ENCODE assay signal across 8 cellular contexts in genomic region chr18:5894613-5895299, GRCh38. TPM values are rescaled to one million over a fixed set of nuclear protein-coding genes. Genes with fewer than 3 reads are reported as not detected.
A peak's percentile ranks its signal among the peaks of the same experiment; 100 is the strongest.
DNase-seq lines count a peak whose midpoint lies in the region; ATAC-seq and TF ChIP-seq lines count a peak whose summit lies in the region.

No MANE protein-coding gene starts in this region.

- H3K27ac ChIP-seq in esophagus (ENCODE audit: low read depth in 2 of 2, low read length in 1 of 2) = no peak overlapping the region

- WGBS in esophagus, 2 donors = 1 to 2% methylated on average over 38 to 56 of the region's 56 CpGs

- no peak for TF ChIP-seq CTCF in osteocyte (IDR thresholded peaks at IDR 0.05)

- peak; percentile 8 for DNase-seq in Daoy (ENCODE audit: low read depth)
- DNase-seq in HK-2 (ENCODE audit: unreplicated experiment) = peak; percentile 6
- no peak for DNase-seq in osteocyte (ENCODE audit: extremely low spot score, unreplicated experiment)
- DNase-seq in HuH-7 (ENCODE audit: low spot score) = no peak
- DNase-seq in mucosa of gallbladder (ENCODE audit: low spot score) = no peak
- DNase-seq in activated CD4-positive, alpha-beta T cell treated with anti-CD3 and anti-CD28 coated beads, Interleukin-2, amount 10 ng/mL, durations not matched to agents 7 days and 5 days = no peak

- H3K27me3 Mint-ChIP-seq in osteocyte (ENCODE audit: unreplicated experiment) = peaks cover 39% of the 10 kb centered on the region
- peaks cover 69% of the 10 kb centered on the region for H3K27me3 Mint-ChIP-seq in activated CD4-positive, alpha-beta T cell treated with anti-CD3 and anti-CD28 coated beads, Interleukin-2, amount 10 ng/mL, durations not matched to agents 7 days and 5 days

- H3K4me3 ChIP-seq in esophagus (ENCODE audit: low read depth in 1 of 2, low read length in 2 of 2) = peak overlapping the region; percentile 18 to 53

- no peak for ATAC-seq in esophagus mucosa

- no peaks in the 10 kb centered on the region for H3K36me3 Mint-ChIP-seq in osteocyte (ENCODE audit: unreplicated experiment)
- no peaks in the 10 kb centered on the region for H3K36me3 Mint-ChIP-seq in activated CD4-positive, alpha-beta T cell treated with anti-CD3 and anti-CD28 coated beads, Interleukin-2, amount 10 ng/mL, durations not matched to agents 7 days and 5 days (ENCODE audit: low read depth)

- peak overlapping the region; percentile 74 for H3K4me3 Mint-ChIP-seq in osteocyte (ENCODE audit: unreplicated experiment)
- no peak overlapping the region for H3K4me3 Mint-ChIP-seq in activated CD4-positive, alpha-beta T cell treated with anti-CD3 and anti-CD28 coated beads, Interleukin-2, amount 10 ng/mL, durations not matched to agents 7 days and 5 days

- peaks cover 7 to 30% of the 10 kb centered on the region in 2 donors for H3K27me3 ChIP-seq in esophagus (ENCODE audit: control insufficient read depth in 1 of 2, insufficient read depth in 2 of 2, low read length in 2 of 2)

- H3K27ac Mint-ChIP-seq in osteocyte (ENCODE audit: unreplicated experiment) = peak overlapping the region; percentile 7
- H3K27ac Mint-ChIP-seq in activated CD4-positive, alpha-beta T cell treated with anti-CD3 and anti-CD28 coated beads, Interleukin-2, amount 10 ng/mL, durations not matched to agents 7 days and 5 days = no peak overlapping the region

- no peaks in the 10 kb centered on the region for H3K9me3 Mint-ChIP-seq in osteocyte (ENCODE audit: unreplicated experiment)
- no peaks in the 10 kb centered on the region for H3K9me3 Mint-ChIP-seq in activated CD4-positive, alpha-beta T cell treated with anti-CD3 and anti-CD28 coated beads, Interleukin-2, amount 10 ng/mL, durations not matched to agents 7 days and 5 days

- H3K9me3 ChIP-seq in esophagus (ENCODE audit: control insufficient read depth in 2 of 2, insufficient read depth in 1 of 2, low read depth in 1 of 2, low read length in 1 of 2) = peaks cover 0 to 2% of the 10 kb centered on the region in 2 donors

- POLR2A ChIA-PET in activated CD4-positive, alpha-beta T cell treated with anti-CD3 and anti-CD28 coated beads, Interleukin-2, amount 10 ng/mL, durations not matched to agents 7 days and 5 days (lab: Charles Lee) = interaction anchor here (0.6 kb wide), 1 partner anchor 248 kb away, joined by 3 read pairs; no protein-coding TSS in a partner anchor

- H3K36me3 ChIP-seq in esophagus (ENCODE audit: control insufficient read depth in 2 of 2, insufficient read depth in 2 of 2, low read length in 1 of 2) = no peaks in the 10 kb centered on the region

- H3K4me1 ChIP-seq in esophagus (ENCODE audit: control insufficient read depth in 2 of 2, insufficient read depth in 2 of 2, low read length in 1 of 2) = peaks cover 7 to 15% of the 10 kb centered on the region in 2 donors

- CTCF ChIA-PET in activated CD4-positive, alpha-beta T cell treated with anti-CD3 and anti-CD28 coated beads, Interleukin-2, amount 10 ng/mL, durations not matched to agents 7 days and 5 days (lab: Charles Lee) = no interaction called here

- H3K4me1 Mint-ChIP-seq in osteocyte (ENCODE audit: unreplicated experiment) = peaks cover 15% of the 10 kb centered on the region
- peaks cover 7% of the 10 kb centered on the region for H3K4me1 Mint-ChIP-seq in activated CD4-positive, alpha-beta T cell treated with anti-CD3 and anti-CD28 coated beads, Interleukin-2, amount 10 ng/mL, durations not matched to agents 7 days and 5 days

RNA-seq across cellular contexts. Expression of gene TMEM200C, which starts 0.6 kb away (rescaled TPM):
- total RNA-seq in Daoy (2014; rRNA removed; shearing (Covaris generic)) = 1.3 and 2.5 TPM in 2 replicates
- polyA plus RNA-seq in esophagus = under 1 TPM in 1 of 2 donors, not detected in 1; 0.01 TPM
- 1.6 and 2.1 TPM in 2 replicates for total RNA-seq in osteocyte
- 6.1 TPM for total RNA-seq in mucosa of gallbladder
- not detected for total RNA-seq in activated CD4-positive, alpha-beta T cell treated with anti-CD3 and anti-CD28 coated beads, Interleukin-2, amount 10 ng/mL, durations not matched to agents 7 days and 5 days
- total RNA-seq in esophagus mucosa = 0.12 TPM

Comparison
In these comparisons a context has a peak if more than half of its experiments do, and no peak if none do; other contexts are left out.
1. DNase-seq: peak in Daoy (single experiment) and HK-2 (single experiment); none in osteocyte (single experiment), HuH-7 (single experiment), mucosa of gallbladder (single experiment) and activated CD4-positive, alpha-beta T cell treated with anti-CD3 and anti-CD28 coated beads, Interleukin-2, amount 10 ng/mL, durations not matched to agents 7 days and 5 days (single experiment).